21 cellular contexts compared by ENCODE assay signal in genomic region chr3:95036526-95037021, GRCh38.
"Had no signal": no experiment of that assay in that cellular context is flagged by ENCODE, and none has a peak within 500 bp of the region (broad histone marks: within the 10 kb centered on the region; RNA-seq: fewer than 3 reads in every experiment).

No MANE protein-coding gene starts in this region.

- H3K9me3 ChIP-seq: Peyer's patch, SJSA1 had no signal

- DNase-seq: activated CD4-positive, alpha-beta memory T cell treated with anti-CD3 and anti-CD28 coated beads for 36 hours; activated CD4-positive, alpha-beta T cell treated with anti-CD3 and anti-CD28 coated beads, Interleukin-2, amount 10 ng/mL, durations not matched to agents 7 days and 5 days; activated CD4-positive, CD25-positive, alpha-beta regulatory T cell; activated CD8-positive, alpha-beta memory T cell treated with anti-CD3 and anti-CD28 coated beads, Interleukin-2, amount 50 U/mL, for 4 hours; activated naive CD4-positive, alpha-beta T cell; aorta; caudate nucleus; Karpas-422; MM.1S; NCI-H1105 treated with DMSO at 0.1 percent for 48 hours; NCI-H1436 treated with DMSO at 0.1 percent for 48 hours; NCI-H187; NCI-H2081; NCI-H446; NCI-H524; Peyer's patch; SHP77; SW 1271 had no signal

- H3K27me3 ChIP-seq: breast epithelium, Peyer's patch, SJSA1 had no signal

- H3K4me1 ChIP-seq: breast epithelium, Peyer's patch, SJSA1 had no signal

- H3K36me3 ChIP-seq: breast epithelium, Peyer's patch, SJSA1 had no signal

- H3K4me3 ChIP-seq: breast epithelium, Peyer's patch, SJSA1 had no signal

- H3K27ac ChIP-seq: breast epithelium, Peyer's patch, RWPE1, SJSA1 had no signal
